ENCODE assay signal across 10 cellular contexts in the genomic region with DNA sequence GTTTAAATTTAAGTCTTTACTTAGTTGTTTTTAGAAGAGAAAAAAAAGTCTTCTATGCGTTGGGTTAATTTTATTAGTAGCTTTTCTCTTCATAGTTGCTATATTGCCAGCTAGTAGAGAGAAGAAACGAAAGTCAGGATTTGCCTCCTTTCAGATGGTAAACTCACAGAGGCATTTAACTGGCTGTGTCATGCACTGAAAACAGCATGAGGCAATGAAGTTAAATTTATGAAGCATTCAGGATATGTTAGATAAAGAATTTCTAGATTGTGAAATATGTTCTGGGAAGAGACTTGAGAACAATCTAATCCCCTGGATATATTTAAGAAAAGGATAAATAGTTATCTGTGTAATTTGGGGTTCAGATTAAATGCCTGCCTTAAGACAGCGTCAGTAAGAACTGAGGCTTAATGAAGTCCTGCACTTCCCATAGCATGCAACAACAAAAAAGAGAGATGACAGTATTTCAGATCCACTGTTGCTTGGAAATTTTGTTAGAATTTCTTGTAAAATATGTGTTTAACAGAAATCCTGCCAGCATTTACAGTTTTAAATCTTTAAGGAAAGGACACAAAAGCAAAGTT. TPM values are rescaled to one million over a fixed set of nuclear protein-coding genes. Genes with fewer than 3 reads are reported as not detected.
DNase-seq lines count a peak whose midpoint lies in the region; ATAC-seq and TF ChIP-seq lines count a peak whose summit lies in the region.
"Had no signal": no experiment of that assay in that cellular context is flagged by ENCODE, and none has a peak within 500 bp of the region (broad histone marks: within the 10 kb centered on the region; RNA-seq: fewer than 3 reads in every experiment).

No MANE protein-coding gene starts in this region.

- no peaks in the 10 kb centered on the region for H3K36me3 ChIP-seq in BE2C

- H3K9me3 ChIP-seq in BE2C: no peaks in the 10 kb centered on the region

- no peaks in the 10 kb centered on the region for H3K36me3 Mint-ChIP-seq in neural crest cell (ENCODE audit: low read depth)
- no peaks in the 10 kb centered on the region for H3K36me3 Mint-ChIP-seq in activated T-cell treated with anti-CD3 and anti-CD28 coated beads, Interleukin-2, amount 50 U/mL, for 24 hours (ENCODE audit: low read depth)
- H3K36me3 Mint-ChIP-seq: activated naive CD8-positive, alpha-beta T cell had no signal

- H3K4me3 Mint-ChIP-seq in neural crest cell: peak overlapping the region; percentile 8
- no peak overlapping the region for H3K4me3 Mint-ChIP-seq in activated T-cell treated with anti-CD3 and anti-CD28 coated beads, Interleukin-2, amount 50 U/mL, for 24 hours
- H3K4me3 Mint-ChIP-seq: activated naive CD8-positive, alpha-beta T cell had no signal

- H3K27me3 Mint-ChIP-seq in neural crest cell (ENCODE audit: low read depth): peaks cover 9% of the 10 kb centered on the region
- H3K27me3 Mint-ChIP-seq in activated T-cell treated with anti-CD3 and anti-CD28 coated beads, Interleukin-2, amount 50 U/mL, for 24 hours: no peaks in the 10 kb centered on the region
- H3K27me3 Mint-ChIP-seq: activated naive CD8-positive, alpha-beta T cell had no signal

- H3K27me3 ChIP-seq in BE2C: 0 out of 2 replicates have a peak, but pooled peaks cover 5% of the 10 kb centered on the region

- DNase-seq in Right ventricle myocardium inferior (ENCODE audit: missing footprints): no peak
- no peak for DNase-seq in cardiac septum (ENCODE audit: low spot score)
- DNase-seq in fibroblast of villous mesenchyme (ENCODE audit: low read depth): peak; percentile 88
- no peak for DNase-seq in neural crest cell (ENCODE audit: low read depth, low spot score)
- no peak for DNase-seq in activated T-cell treated with anti-CD3 and anti-CD28 coated beads, Interleukin-2, amount 50 U/mL, for 24 hours
- no peak for DNase-seq in KBM-7
- no peak for DNase-seq in BE2C
- DNase-seq in NCI-H1092 treated with DMSO at 0.1 percent for 48 hours (lab: John Stamatoyannopoulos, UW): no peak
- DNase-seq: hippocampal formation had no signal

- no peaks in the 10 kb centered on the region for H3K9me3 Mint-ChIP-seq in neural crest cell
- no peaks in the 10 kb centered on the region for H3K9me3 Mint-ChIP-seq in activated T-cell treated with anti-CD3 and anti-CD28 coated beads, Interleukin-2, amount 50 U/mL, for 24 hours

- no peaks in the 10 kb centered on the region for H3K4me1 ChIP-seq in BE2C

- intact Hi-C loops in Right ventricle myocardium inferior (cut with DNase I) (loop anchor here (2.0 kb wide), 1 partner anchor 64 kb away; no protein-coding TSS in a partner anchor), cardiac septum (cut with DNase I) (no loop called here)

- H3K27ac Mint-ChIP-seq in neural crest cell (ENCODE audit: unreplicated experiment): no peak overlapping the region
- H3K27ac Mint-ChIP-seq in activated T-cell treated with anti-CD3 and anti-CD28 coated beads, Interleukin-2, amount 50 U/mL, for 24 hours: no peak overlapping the region
- H3K27ac Mint-ChIP-seq: activated naive CD8-positive, alpha-beta T cell had no signal

- H3K4me1 Mint-ChIP-seq in neural crest cell: peaks cover 13% of the 10 kb centered on the region
- H3K4me1 Mint-ChIP-seq in activated T-cell treated with anti-CD3 and anti-CD28 coated beads, Interleukin-2, amount 50 U/mL, for 24 hours (ENCODE audit: low read depth): peaks cover 9% of the 10 kb centered on the region

- TF ChIP-seq CTCF in fibroblast of villous mesenchyme (IDR thresholded peaks at IDR 0.05; ENCODE audit: insufficient read depth, low read depth, low read length) (no peak), neural crest cell (conservative IDR thresholded peaks at IDR 0.05) (no peak), BE2C (IDR thresholded peaks at IDR 0.05; ENCODE audit: low read depth, low read length) (no peak)

- in situ Hi-C loops in KBM-7 (cut with MboI; ENCODE audit: low pct_unique_long_range_greater_than_20kb, low sequenced_read_pairs): no loop called here

- peak; percentile 64 for ATAC-seq in Right ventricle myocardium inferior

- peak overlapping the region; percentile 47 for H3K4me3 ChIP-seq in fibroblast of villous mesenchyme (ENCODE audit: low read depth, low read length)
- no peak overlapping the region for H3K4me3 ChIP-seq in BE2C (ENCODE audit: low read depth, low read length)

RNA-seq across cellular contexts. Expression of a gene that starts 1.7 kb away (rescaled TPM):
- 11.5 TPM for total RNA-seq in Right ventricle myocardium inferior
- total RNA-seq in cardiac septum: 15.1 TPM
- 2.6 and 4.3 TPM in 2 replicates for total RNA-seq in fibroblast of villous mesenchyme
- 0.21 and 0.96 TPM in 2 replicates for total RNA-seq in neural crest cell
- polyA plus RNA-seq in BE2C (2012; ENCODE audit: insufficient read depth, insufficient read length, low read depth): not detected
